Comparison of ENCODE assay signal across 25 cellular contexts in the genomic region with DNA sequence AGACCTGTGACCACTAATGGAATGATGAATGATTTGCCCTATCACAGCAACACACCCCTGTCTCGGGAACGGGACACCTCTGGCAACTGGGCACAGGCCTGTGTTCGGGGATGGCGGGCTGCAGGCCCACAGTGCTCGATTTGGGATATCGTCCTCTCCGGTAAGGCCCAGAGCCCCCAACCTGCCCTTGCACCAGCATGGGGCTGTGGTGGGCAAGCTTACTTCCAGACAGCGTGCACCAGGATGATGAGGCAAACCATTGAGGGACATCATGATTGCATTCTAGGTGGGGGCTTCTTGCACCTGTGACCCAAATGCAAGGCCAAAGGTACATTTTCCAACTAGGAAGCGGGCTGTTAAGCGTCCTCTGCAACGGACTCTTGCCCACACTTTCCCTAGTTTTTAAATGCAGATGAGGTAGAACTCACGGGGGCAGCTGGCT.
"Had no signal": no experiment of that assay in that cellular context is flagged by ENCODE, and none has a peak within 500 bp of the region (broad histone marks: within the 10 kb centered on the region; RNA-seq: fewer than 3 reads in every experiment).

No MANE protein-coding gene starts in this region.

- H3K9ac ChIP-seq: neural progenitor cell had no signal

- H3K9me3 Mint-ChIP-seq: mesothelial cell of epicardium; naive B cell; natural killer cell; nephron progenitor cell; neural progenitor cell; stimulated activated effector memory CD8-positive, alpha-beta T cell treated with anti-CD3 and anti-CD28 coated beads, Interleukin-12 subunit alpha, Interleukin-12 subunit beta, amount 100 ng/mL, for 72 hours; stimulated activated naive CD8-positive, alpha-beta T cell treated with anti-CD3 and anti-CD28 coated beads, Interleukin-15, Interleukin-2, amounts not matched to agents 100 ng/mL and 50 ng/mL, for 24 hours; type B pancreatic cell had no signal

- H3K36me3 Mint-ChIP-seq: mesothelial cell of epicardium; naive B cell; natural killer cell; neural progenitor cell; stimulated activated effector memory CD8-positive, alpha-beta T cell treated with anti-CD3 and anti-CD28 coated beads, Interleukin-12 subunit alpha, Interleukin-12 subunit beta, amount 100 ng/mL, for 72 hours had no signal

- H3K27me3 ChIP-seq: left lung, neural progenitor cell, ovary, tibial nerve, vagina had no signal

- H3K4me1 ChIP-seq: left lung, lower lobe of right lung, prostate gland, tibial nerve, vagina had no signal

- H3K4me2 ChIP-seq: neural progenitor cell had no signal

- H3K27ac Mint-ChIP-seq: mesothelial cell of epicardium; natural killer cell; nephron progenitor cell; neural progenitor cell; stimulated activated effector memory CD8-positive, alpha-beta T cell treated with anti-CD3 and anti-CD28 coated beads, Interleukin-12 subunit alpha, Interleukin-12 subunit beta, amount 100 ng/mL, for 72 hours; stimulated activated naive CD8-positive, alpha-beta T cell treated with anti-CD3 and anti-CD28 coated beads, Interleukin-15, Interleukin-2, amounts not matched to agents 100 ng/mL and 50 ng/mL, for 24 hours; type B pancreatic cell had no signal

- H3K4me3 Mint-ChIP-seq: mesothelial cell of epicardium; naive B cell; natural killer cell; nephron progenitor cell; neural progenitor cell; stimulated activated effector memory CD8-positive, alpha-beta T cell treated with anti-CD3 and anti-CD28 coated beads, Interleukin-12 subunit alpha, Interleukin-12 subunit beta, amount 100 ng/mL, for 72 hours; stimulated activated naive CD8-positive, alpha-beta T cell treated with anti-CD3 and anti-CD28 coated beads, Interleukin-15, Interleukin-2, amounts not matched to agents 100 ng/mL and 50 ng/mL, for 24 hours; type B pancreatic cell had no signal

- H3K4me1 Mint-ChIP-seq: naive B cell, natural killer cell had no signal

- H3K27me3 Mint-ChIP-seq: naive B cell, type B pancreatic cell had no signal

- DNase-seq: hippocampal formation; left colon; left lung; lower lobe of right lung; mammary epithelial cell; mesenchymal stem cell; naive B cell; natural killer cell; nephron progenitor cell; ovary; retina; right cardiac atrium; stimulated activated CD4-positive, alpha-beta T cell treated with anti-CD3 and anti-CD28 coated beads, Interleukin-4, amount 100 ng/mL, for 24 hours; stimulated activated naive CD4-positive, alpha-beta T cell; substantia nigra had no signal

- ATAC-seq: lower lobe of right lung, right cardiac atrium, sciatic nerve had no signal

- H3K36me3 ChIP-seq: left lung, lower lobe of right lung, neural progenitor cell, ovary, prostate gland, tibial nerve, vagina had no signal

- H2AFZ ChIP-seq: neural progenitor cell had no signal

- H3K27ac ChIP-seq: left lung, lower lobe of right lung, neural progenitor cell, ovary, prostate gland, skin epidermis, tibial nerve, vagina had no signal

- H3K9me3 ChIP-seq: left lung, lower lobe of right lung, ovary, prostate gland, tibial nerve, vagina had no signal

- H3K4me3 ChIP-seq: left lung, lower lobe of right lung, neural progenitor cell, ovary, prostate gland, skin epidermis, tibial nerve, vagina had no signal
